Comparison of ENCODE assay signal across 2 cellular contexts in genomic region chr1:101055623-101056022, GRCh38.
TF ChIP-seq lines count a peak whose summit lies in the region.

No MANE protein-coding gene starts in this region.

TF ChIP-seq in IMR-90, 13 proteins besides CTCF, POLR2A, EP300 and RAD21:
- TF ChIP-seq CEBPB (IDR thresholded peaks at IDR 0.05; ENCODE audit: low read depth, low read length), result peak; percentile 56; the same call in 1 of the 2 replicates
- TF ChIP-seq FOS (IDR thresholded peaks at IDR 0.05; ENCODE audit: low read depth, low read length), result no peak
- TF ChIP-seq MXI1 (IDR thresholded peaks at IDR 0.05; ENCODE audit: borderline replicate concordance, low read depth, low read length), result no peak
- no peak for TF ChIP-seq USF2 (IDR thresholded peaks at IDR 0.05; ENCODE audit: low read depth, low read length)

TF ChIP-seq in K562, 482 proteins besides CTCF, POLR2A, EP300 and RAD21:
- TF ChIP-seq RREB1 (CRISPR knock-in tag; IDR thresholded peaks at IDR 0.05), result no peak
- TF ChIP-seq SIX5 (IDR thresholded peaks at IDR 0.05; ENCODE audit: borderline replicate concordance in 1 of 2, insufficient read depth in 1 of 2, low read depth in 1 of 2, low read length in 2 of 2), result no peak
- TF ChIP-seq BHLHE40 (IDR thresholded peaks at IDR 0.05; ENCODE audit: low read length), result no peak
- no peak for TF ChIP-seq RHOXF2B (CRISPR knock-in tag; conservative IDR thresholded peaks at IDR 0.05)
- no peak for TF ChIP-seq BRD9 (IDR thresholded peaks at IDR 0.05; ENCODE audit: low read depth, partially characterized antibody)
- TF ChIP-seq CEBPB (tag; IDR thresholded peaks at IDR 0.05), result peak; percentile 46
- no peak for TF ChIP-seq FOXA3 (CRISPR knock-in tag; conservative IDR thresholded peaks at IDR 0.05 in 1 of 2, IDR thresholded peaks at IDR 0.05 in 1 of 2)
- TF ChIP-seq ATF3 (IDR thresholded peaks at IDR 0.05), result peak; percentile 63
- no peak for TF ChIP-seq ATF3 (CRISPR knock-in tag; conservative IDR thresholded peaks at IDR 0.05)
- TF ChIP-seq CEBPG (CRISPR knock-in tag; IDR thresholded peaks at IDR 0.05), result no peak
- TF ChIP-seq CEBPG (tag; conservative IDR thresholded peaks at IDR 0.05 in 1 of 2, IDR thresholded peaks at IDR 0.05 in 1 of 2), result peak; percentile 60 to 73; a peak in 3 of 4 replicates
- TF ChIP-seq SREBF2 (CRISPR knock-in tag; IDR thresholded peaks at IDR 0.05), result no peak
- no peak for TF ChIP-seq TBL1XR1 (IDR thresholded peaks at IDR 0.05; ENCODE audit: low read length in 2 of 2)
- TF ChIP-seq ZNF609 (CRISPR knock-in tag; IDR thresholded peaks at IDR 0.05; ENCODE audit: borderline replicate concordance), result no peak
